Comparison of ENCODE assay signal across 10 cellular contexts in the genomic region with DNA sequence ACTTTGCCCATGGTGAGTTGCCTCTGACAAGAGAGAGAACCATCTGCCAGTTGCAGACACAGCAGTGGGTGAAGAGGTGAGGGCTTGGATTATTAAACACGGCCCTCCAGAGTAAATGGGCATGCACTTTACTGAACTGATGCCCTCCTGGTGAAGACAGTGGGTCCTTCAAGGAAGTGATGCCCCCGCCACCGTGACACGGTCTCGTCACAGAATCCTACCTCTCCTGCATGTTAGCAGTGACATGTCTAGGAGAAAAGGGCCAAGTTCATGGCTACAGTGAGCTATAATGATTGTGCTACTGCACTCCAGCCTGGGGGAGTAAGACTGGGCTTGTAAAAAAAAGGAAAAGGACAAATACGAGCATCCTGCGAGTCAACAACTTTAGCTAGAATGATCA. TPM values are rescaled to one million over a fixed set of nuclear protein-coding genes. Genes with fewer than 3 reads are reported as not detected.
A peak's percentile ranks its signal among the peaks of the same experiment; 100 is the strongest.
DNase-seq lines count a peak whose midpoint lies in the region; ATAC-seq and TF ChIP-seq lines count a peak whose summit lies in the region.
"Had no signal": no experiment of that assay in that cellular context is flagged by ENCODE, and none has a peak within 500 bp of the region (broad histone marks: within the 10 kb centered on the region; RNA-seq: fewer than 3 reads in every experiment).

No MANE protein-coding gene starts in this region.

- H3K27ac Mint-ChIP-seq in stimulated activated naive CD8-positive, alpha-beta T cell treated with anti-CD3 and anti-CD28 coated beads, Interleukin-15, Interleukin-2, amounts not matched to agents 100 ng/mL and 50 ng/mL, for 24 hours, result peak overlapping the region; percentile 69

- no peak for DNase-seq in stimulated activated naive CD8-positive, alpha-beta T cell treated with anti-CD3 and anti-CD28 coated beads, Interleukin-15, Interleukin-2, amounts not matched to agents 100 U/mL and 50 U/mL, for 24 hours
- DNase-seq in breast epithelium (ENCODE audit: low spot score in 2 of 2) (peak in 1 of 2 donors; percentile 28), NCI-H146 treated with DMSO at 0.1 percent for 48 hours (lab: John Stamatoyannopoulos, UW; ENCODE audit: unreplicated experiment) (no peak)

- H3K4me1 ChIP-seq in breast epithelium (peaks cover 0 to 5% of the 10 kb centered on the region in 2 donors), muscle layer of duodenum (ENCODE audit: control insufficient read depth in 1 of 2, insufficient read depth in 2 of 2, low read length in 2 of 2) (peaks cover 0 to 21% of the 10 kb centered on the region in 2 donors)

- H3K36me3 ChIP-seq in breast epithelium (no peaks in the 10 kb centered on the region), muscle layer of duodenum (ENCODE audit: control insufficient read depth in 1 of 2, insufficient read depth in 2 of 2, low read length in 2 of 2) (no peaks in the 10 kb centered on the region)
- H3K36me3 ChIP-seq: tibial artery had no signal

- H3K9me3 ChIP-seq in breast epithelium (no peaks in the 10 kb centered on the region), muscle layer of duodenum (ENCODE audit: control insufficient read depth in 1 of 2, low read length in 2 of 2) (no peaks in the 10 kb centered on the region)
- H3K9me3 ChIP-seq: tibial artery had no signal

- ATAC-seq in stimulated activated naive CD8-positive, alpha-beta T cell treated with anti-CD3 and anti-CD28 coated beads, Interleukin-15, Interleukin-2, amounts not matched to agents 100 U/mL and 50 U/mL, for 24 hours, result no peak
- no peak for ATAC-seq in GM21786 (IDR thresholded peaks at IDR 0.05; ENCODE audit: unreplicated experiment)
- no peak for ATAC-seq in HG02840 (IDR thresholded peaks at IDR 0.05; ENCODE audit: low FRiP score, unreplicated experiment)
- no peak for ATAC-seq in HG02852 (IDR thresholded peaks at IDR 0.05; ENCODE audit: unreplicated experiment)

- intact Hi-C loops in breast epithelium (cut with DNase I; ENCODE audit: low total_unique reads), result no loop called here

- peaks cover 32% of the 10 kb centered on the region for H3K36me3 Mint-ChIP-seq in stimulated activated naive CD8-positive, alpha-beta T cell treated with anti-CD3 and anti-CD28 coated beads, Interleukin-15, Interleukin-2, amounts not matched to agents 100 ng/mL and 50 ng/mL, for 24 hours (ENCODE audit: low read depth)

- no peak for TF ChIP-seq POLR2A in breast epithelium (IDR thresholded peaks at IDR 0.05)

- H3K4me3 Mint-ChIP-seq in stimulated activated naive CD8-positive, alpha-beta T cell treated with anti-CD3 and anti-CD28 coated beads, Interleukin-15, Interleukin-2, amounts not matched to agents 100 ng/mL and 50 ng/mL, for 24 hours, result peak overlapping the region; percentile 78

- H3K27me3 Mint-ChIP-seq in stimulated activated naive CD8-positive, alpha-beta T cell treated with anti-CD3 and anti-CD28 coated beads, Interleukin-15, Interleukin-2, amounts not matched to agents 100 ng/mL and 50 ng/mL, for 24 hours, result no peaks in the 10 kb centered on the region

- no peak for TF ChIP-seq CTCF in breast epithelium (IDR thresholded peaks at IDR 0.05)

- no peaks in the 10 kb centered on the region for H3K9me3 Mint-ChIP-seq in stimulated activated naive CD8-positive, alpha-beta T cell treated with anti-CD3 and anti-CD28 coated beads, Interleukin-15, Interleukin-2, amounts not matched to agents 100 ng/mL and 50 ng/mL, for 24 hours

- H3K27me3 ChIP-seq in breast epithelium, result no peaks in the 10 kb centered on the region
- no peaks in the 10 kb centered on the region for H3K27me3 ChIP-seq in muscle layer of duodenum (ENCODE audit: low read depth, low read length)
- H3K27me3 ChIP-seq: tibial artery had no signal

- peaks cover 61% of the 10 kb centered on the region for H3K4me1 Mint-ChIP-seq in stimulated activated naive CD8-positive, alpha-beta T cell treated with anti-CD3 and anti-CD28 coated beads, Interleukin-15, Interleukin-2, amounts not matched to agents 100 ng/mL and 50 ng/mL, for 24 hours (ENCODE audit: low read depth)

- H3K4me3 ChIP-seq in breast epithelium (peak overlapping the region; percentile 64 to 97 (median 94)), muscle layer of duodenum (ENCODE audit: low read depth in 1 of 2, low read length in 2 of 2) (peak overlapping the region; percentile 41 to 43)
- H3K4me3 ChIP-seq: SK-N-MC had no signal

- H3K27ac ChIP-seq in breast epithelium, result peak overlapping the region; percentile 13 to 22
- H3K27ac ChIP-seq in muscle layer of duodenum (ENCODE audit: low read length), result no peak overlapping the region
- H3K27ac ChIP-seq: SK-N-MC had no signal

RNA-seq across cellular contexts. Expression of a gene that starts 2.4 kb away (rescaled TPM):
- 100 to 1,000 TPM in 2 of 3 donors, 10 to 100 TPM in 1; 81.9 to 235 (median 107) TPM for total RNA-seq in breast epithelium
